ENCODE assay signal across 8 cellular contexts in the genomic region with DNA sequence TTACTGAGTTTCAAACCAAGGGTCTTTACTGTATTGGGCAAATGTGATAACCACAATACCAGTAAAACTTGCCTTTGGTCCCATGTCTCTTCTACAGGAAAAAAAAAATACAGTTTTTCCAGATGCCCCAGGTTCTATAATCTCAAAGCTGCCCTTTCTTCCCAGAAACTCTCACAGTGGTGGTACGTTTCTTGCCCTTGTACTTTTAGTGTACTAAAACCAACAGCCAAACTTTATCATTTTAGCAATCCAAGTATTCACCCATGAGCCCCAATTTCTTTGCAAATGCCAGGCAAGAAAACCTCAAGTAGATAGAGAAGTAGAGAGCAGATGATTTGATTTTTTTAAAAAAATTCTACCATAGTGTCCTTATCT.
A peak's percentile ranks its signal among the peaks of the same experiment; 100 is the strongest.
DNase-seq lines count a peak whose midpoint lies in the region; ATAC-seq and TF ChIP-seq lines count a peak whose summit lies in the region.

No MANE protein-coding gene starts in this region.

- intact Hi-C loops in activated B cell treated with CpG ODN at 0.5 μM for 24 hours (cut with micrococcal nuclease) (loop anchor here (5.0 to 10.0 kb wide), 7 partner anchors 330 to 1732 kb away; a partner anchor contains a TSS), right cardiac atrium (cut with DNase I) (loop anchor here in 2 of 4 donors (10.0 kb wide), 1 partner anchor 240 kb away; no protein-coding TSS in a partner anchor)

- H3K4me1 ChIP-seq in right cardiac atrium (ENCODE audit: control insufficient read depth, insufficient read depth, low read length): no peaks in the 10 kb centered on the region
- H3K4me1 ChIP-seq in subcutaneous abdominal adipose tissue (ENCODE audit: control insufficient read depth in 5 of 5, insufficient read depth in 5 of 5, low read length in 5 of 5): peaks cover 0 to 17% (median 12%) of the 10 kb centered on the region in 5 donors

- WGBS in right cardiac atrium: 6% methylated on average over 1 of the region's 1 CpG

- no peak for ATAC-seq in activated naive CD4-positive, alpha-beta T cell treated with anti-CD3 and anti-CD28 coated beads, Interleukin-2, amount 50 U/mL, for 72 hours
- ATAC-seq in activated B cell treated with CpG ODN at 0.5 μM for 24 hours (ENCODE audit: low read depth) (no peak), right cardiac atrium (no peak)

- H3K27me3 ChIP-seq in right cardiac atrium (ENCODE audit: control insufficient read depth, insufficient read depth) (no peaks in the 10 kb centered on the region), subcutaneous abdominal adipose tissue (ENCODE audit: control insufficient read depth in 5 of 5, insufficient read depth in 4 of 5, low read length in 5 of 5) (peaks cover 0 to 17% (median 9%) of the 10 kb centered on the region in 5 donors)

- no peak for TF ChIP-seq CTCF in activated B cell treated with CpG ODN at 0.5 μM for 24 hours (IDR thresholded peaks at IDR 0.05)

- H3K27me3 Mint-ChIP-seq in activated naive CD4-positive, alpha-beta T cell treated with anti-CD3 and anti-CD28 coated beads, Interleukin-2, amount 10 ng/mL, durations not matched to agents 7 days and 5 days: peaks cover 11% of the 10 kb centered on the region
- no peaks in the 10 kb centered on the region for H3K27me3 Mint-ChIP-seq in activated B cell treated with CpG ODN at 0.5 μM for 24 hours

- H3K9me3 ChIP-seq in right cardiac atrium (ENCODE audit: control insufficient read depth, low read length) (no peaks in the 10 kb centered on the region), subcutaneous abdominal adipose tissue (ENCODE audit: control insufficient read depth in 5 of 5, low read length in 5 of 5) (no peaks in the 10 kb centered on the region)

- H3K36me3 Mint-ChIP-seq in activated naive CD4-positive, alpha-beta T cell treated with anti-CD3 and anti-CD28 coated beads, Interleukin-2, amount 10 ng/mL, durations not matched to agents 7 days and 5 days: no peaks in the 10 kb centered on the region
- peaks cover 11 to 12% of the 10 kb centered on the region in 2 donors for H3K36me3 Mint-ChIP-seq in activated naive CD4-positive, alpha-beta T cell treated with anti-CD3 and anti-CD28 coated beads, Interleukin-2, amount 50 U/mL, for 72 hours
- peaks cover 8% of the 10 kb centered on the region for H3K36me3 Mint-ChIP-seq in activated B cell treated with CpG ODN at 0.5 μM for 24 hours (ENCODE audit: low read depth)

- H3K27ac ChIP-seq in right cardiac atrium (ENCODE audit: low read length) (no peak overlapping the region), subcutaneous abdominal adipose tissue (ENCODE audit: low read depth, low read length) (no peak overlapping the region)

- no peaks in the 10 kb centered on the region for H3K9me3 Mint-ChIP-seq in activated naive CD4-positive, alpha-beta T cell treated with anti-CD3 and anti-CD28 coated beads, Interleukin-2, amount 10 ng/mL, durations not matched to agents 7 days and 5 days
- no peaks in the 10 kb centered on the region for H3K9me3 Mint-ChIP-seq in activated naive CD4-positive, alpha-beta T cell treated with anti-CD3 and anti-CD28 coated beads, Interleukin-2, amount 50 U/mL, for 72 hours
- H3K9me3 Mint-ChIP-seq in activated B cell treated with CpG ODN at 0.5 μM for 24 hours: no peaks in the 10 kb centered on the region

- CTCF ChIA-PET in activated naive CD4-positive, alpha-beta T cell treated with anti-CD3 and anti-CD28 coated beads, Interleukin-2, amount 10 ng/mL, durations not matched to agents 7 days and 5 days (lab: Charles Lee): interaction anchor here (2.7 kb wide), 1 partner anchor 18 kb away, joined by 15 read pairs; no protein-coding TSS in a partner anchor
- CTCF ChIA-PET in activated B cell treated with CpG ODN at 0.5 μM for 24 hours (lab: Charles Lee): interaction anchor here (0.9 to 3.6 kb wide), 5 partner anchors 11 to 578 kb away, joined by 3 to 20 read pairs (median 4); no protein-coding TSS in a partner anchor

- H3K36me3 ChIP-seq in subcutaneous abdominal adipose tissue (ENCODE audit: control insufficient read depth in 5 of 5, insufficient read depth in 5 of 5, low read length in 5 of 5): no peaks in the 10 kb centered on the region

- peak overlapping the region; percentile 20 for H3K4me3 Mint-ChIP-seq in activated naive CD4-positive, alpha-beta T cell treated with anti-CD3 and anti-CD28 coated beads, Interleukin-2, amount 10 ng/mL, durations not matched to agents 7 days and 5 days
- H3K4me3 Mint-ChIP-seq in activated B cell treated with CpG ODN at 0.5 μM for 24 hours: peak overlapping the region; percentile 81

- H3K4me3 ChIP-seq in right cardiac atrium (ENCODE audit: low read length): peak overlapping the region; percentile 68
- H3K4me3 ChIP-seq in subcutaneous abdominal adipose tissue (ENCODE audit: low read depth in 1 of 5, low read length in 5 of 5): peak overlapping the region in 4 of 5 donors; percentile 50 to 90 (median 65)

- peak overlapping the region in 1 of 5 donors; percentile 55 for H3K9ac ChIP-seq in subcutaneous abdominal adipose tissue (ENCODE audit: low read length in 5 of 5)

- DNase-seq in activated naive CD4-positive, alpha-beta T cell treated with anti-CD3 and anti-CD28 coated beads, Interleukin-2, amount 10 ng/mL, durations not matched to agents 7 days and 5 days: no peak
- no peak for DNase-seq in activated naive CD4-positive, alpha-beta T cell treated with anti-CD3 and anti-CD28 coated beads, Interleukin-2, amount 50 U/mL, for 72 hours (ENCODE audit: low spot score in 2 of 2)
- DNase-seq in activated B cell treated with CpG ODN at 0.5 μM for 24 hours (no peak), right cardiac atrium (no peak), AG20443 (ENCODE audit: low spot score) (no peak), NCI-H187 treated with DMSO at 0.1 percent for 48 hours (lab: John Stamatoyannopoulos, UW) (no peak)
- DNase-seq in stimulated activated CD4-positive, alpha-beta T cell treated with anti-CD3 and anti-CD28 coated beads, Interleukin-4, amount 100 ng/mL, for 4 hours: no peak

- POLR2A ChIA-PET in activated B cell treated with CpG ODN at 0.5 μM for 24 hours (lab: Charles Lee): interaction anchor here (0.7 to 3.2 kb wide), 8 partner anchors 18 to 1141 kb away, joined by 3 to 22 read pairs (median 4); a partner anchor contains a TSS

- no peak overlapping the region for H3K27ac Mint-ChIP-seq in activated naive CD4-positive, alpha-beta T cell treated with anti-CD3 and anti-CD28 coated beads, Interleukin-2, amount 10 ng/mL, durations not matched to agents 7 days and 5 days
- H3K27ac Mint-ChIP-seq in activated naive CD4-positive, alpha-beta T cell treated with anti-CD3 and anti-CD28 coated beads, Interleukin-2, amount 50 U/mL, for 72 hours: peak overlapping the region in 1 of 2 donors; percentile 99
- H3K27ac Mint-ChIP-seq in activated B cell treated with CpG ODN at 0.5 μM for 24 hours: peak overlapping the region; percentile 47

- H3K4me1 Mint-ChIP-seq in activated naive CD4-positive, alpha-beta T cell treated with anti-CD3 and anti-CD28 coated beads, Interleukin-2, amount 10 ng/mL, durations not matched to agents 7 days and 5 days: peaks cover 48% of the 10 kb centered on the region
- peaks cover 32% of the 10 kb centered on the region for H3K4me1 Mint-ChIP-seq in activated B cell treated with CpG ODN at 0.5 μM for 24 hours
